In genomic region chr1:216222302-216222701, GRCh38 we compare ENCODE assay signal across 18 cellular contexts.
A peak's percentile ranks its signal among the peaks of the same experiment; 100 is the strongest.
DNase-seq lines count a peak whose midpoint lies in the region; ATAC-seq and TF ChIP-seq lines count a peak whose summit lies in the region.
"Had no signal": no experiment of that assay in that cellular context is flagged by ENCODE, and none has a peak within 500 bp of the region (broad histone marks: within the 10 kb centered on the region; RNA-seq: fewer than 3 reads in every experiment).

No MANE protein-coding gene starts in this region.

- WGBS in mesendoderm (ENCODE audit: extremely low coverage, insufficient coverage, low lambda C conversion rate) = no CpG with 5 or more reads among the region's 3 CpGs
- WGBS in SK-N-SH (ENCODE audit: low lambda C conversion rate) = 89% methylated on average over 3 of the region's 3 CpGs

- CTCF ChIA-PET in SK-N-SH (lab: Yijun Ruan, JAX) = interaction anchor here (0.6 to 2.7 kb wide), 26 partner anchors 9 to 520 kb away, joined by 3 to 18 read pairs (median 6); partner anchors contain the start of gene ESRRG

- no peaks in the 10 kb centered on the region for H3K36me3 ChIP-seq in mesendoderm (ENCODE audit: control insufficient read depth, insufficient read depth, low read length)
- H3K36me3 ChIP-seq in SK-N-SH (replicated peaks in 1 of 2; ENCODE audit: control insufficient read depth in 1 of 2, insufficient read depth in 2 of 2, low read length in 1 of 2) = no peaks in the 10 kb centered on the region

- intact Hi-C loops in left colon (cut with DNase I, micrococcal nuclease) = no loop called here

- no peaks in the 10 kb centered on the region for H3K9me3 ChIP-seq in SK-N-SH

- TF ChIP-seq EP300 in SK-N-SH (IDR thresholded peaks at IDR 0.05; ENCODE audit: borderline replicate concordance in 1 of 2, low read depth in 1 of 2, low read length in 1 of 2) = no peak

- H3K4me2 ChIP-seq in mesendoderm (ENCODE audit: low read length) (no peak overlapping the region), SK-N-SH (no peak overlapping the region)
- H3K4me2 ChIP-seq: GM23338 had no signal

- H3K18ac ChIP-seq in mesendoderm (ENCODE audit: low read length) = no peak overlapping the region

- no peaks in the 10 kb centered on the region for H3K9me2 ChIP-seq in SK-N-SH

- H2BK120ac ChIP-seq in mesendoderm (ENCODE audit: low read depth, low read length) = no peak overlapping the region

- H2BK15ac ChIP-seq in mesendoderm (replicated peaks; ENCODE audit: low read depth) = no peak overlapping the region

- POLR2A ChIA-PET in SK-N-SH (lab: Yijun Ruan, JAX) = no interaction called here

- no peak overlapping the region for H4K8ac ChIP-seq in mesendoderm (ENCODE audit: low read depth, low read length)

- no peaks in the 10 kb centered on the region for H4K20me1 ChIP-seq in SK-N-SH (ENCODE audit: insufficient read depth)

- TF ChIP-seq CTCF in 22Rv1 (IDR thresholded peaks at IDR 0.05) (no peak), HFF-Myc (IDR thresholded peaks at IDR 0.05; ENCODE audit: low read depth, low read length, missing control alignments) (no peak), SK-N-SH (IDR thresholded peaks at IDR 0.05) (no peak)

- no peaks in the 10 kb centered on the region for H3F3A ChIP-seq in SK-N-SH (replicated peaks; ENCODE audit: insufficient read depth)

- H4K5ac ChIP-seq in mesendoderm (ENCODE audit: low read length) = no peak overlapping the region

- H2BK5ac ChIP-seq in mesendoderm (ENCODE audit: low read length) = no peak overlapping the region

- H3K79me2 ChIP-seq in mesendoderm (ENCODE audit: control insufficient read depth, insufficient read depth, low read length) (no peaks in the 10 kb centered on the region), SK-N-SH (ENCODE audit: insufficient read depth) (no peaks in the 10 kb centered on the region)

- H3K27me3 ChIP-seq in mesendoderm (ENCODE audit: insufficient read depth, low read length, poor library complexity) = no peaks in the 10 kb centered on the region
- no peaks in the 10 kb centered on the region for H3K27me3 ChIP-seq in SK-N-SH (ENCODE audit: insufficient read depth)

- H3K9ac ChIP-seq in mesendoderm (ENCODE audit: low read length) (no peak overlapping the region), SK-N-SH (no peak overlapping the region)

- H3K4ac ChIP-seq in mesendoderm (ENCODE audit: low read depth, low read length) = no peak overlapping the region

- no peaks in the 10 kb centered on the region for H3K79me1 ChIP-seq in mesendoderm (ENCODE audit: low read length)

- no peak overlapping the region for H3K56ac ChIP-seq in mesendoderm (ENCODE audit: low read length)

- TF ChIP-seq RAD21 in SK-N-SH (IDR thresholded peaks at IDR 0.05; ENCODE audit: low read length) = no peak

- H3K27ac ChIP-seq in 22Rv1 (peak overlapping the region; percentile 73), mesendoderm (ENCODE audit: low read depth, low read length) (no peak overlapping the region), SK-N-SH (ENCODE audit: low read depth in 2 of 2, low read length in 1 of 2) (no peak overlapping the region)
- H3K27ac ChIP-seq: HL-60 had no signal

- peak; percentile 42 for DNase-seq in HFF-Myc (ENCODE audit: extremely low read depth, low read depth)
- DNase-seq in NCI-H82 treated with DMSO at 0.1 percent for 48 hours (lab: John Stamatoyannopoulos, UW; ENCODE audit: unreplicated experiment) = peak; percentile 70
- DNase-seq in mesendoderm = peak; percentile 28
- DNase-seq in left colon = no peak
- DNase-seq in DMS53 (lab: John Stamatoyannopoulos, UW) = no peak
- DNase-seq in SK-N-SH = no peak
- DNase-seq: 8988T, COR-L47, Kasumi-1, NCI-H1105, NCI-H1694, NCI-H2081 treated with DMSO at 0.1 percent for 48 hours, OCI-M1, Right ventricle myocardium superior had no signal

- no peak overlapping the region for H3K23ac ChIP-seq in mesendoderm (ENCODE audit: low read length)

- no peak overlapping the region for H2AK5ac ChIP-seq in mesendoderm (ENCODE audit: low read length)

- H2AFZ ChIP-seq in SK-N-SH (ENCODE audit: low read depth) = no peak overlapping the region
- H2AFZ ChIP-seq: GM23338 had no signal

- ATAC-seq in left colon (no peak), HG02884 (IDR thresholded peaks at IDR 0.05; ENCODE audit: unreplicated experiment) (no peak)
- ATAC-seq: GM23338 had no signal

- H3K4me3 ChIP-seq in HFF-Myc (replicated peaks; ENCODE audit: low read depth, low read length) (no peak overlapping the region), mesendoderm (ENCODE audit: low read length) (no peak overlapping the region), SK-N-SH (ENCODE audit: low read depth in 2 of 2, low read length in 1 of 2) (no peak overlapping the region)
- H3K4me3 ChIP-seq: GM23338 had no signal

- H3K4me1 ChIP-seq in mesendoderm (ENCODE audit: control insufficient read depth, low read depth, low read length) (peaks cover 3% of the 10 kb centered on the region), SK-N-SH (ENCODE audit: control insufficient read depth in 1 of 2, insufficient read depth in 2 of 2, low read depth in 1 of 2, low read length in 1 of 2) (peaks cover 0 to 16% of the 10 kb centered on the region in 2 experiments; a peak in 2 of 4 replicates)

TF ChIP-seq in SK-N-SH, 30 proteins besides CTCF, POLR2A, EP300 and RAD21:
- TF ChIP-seq GATA2 (CRISPR knock-in tag; IDR thresholded peaks at IDR 0.05) = no peak
- no peak for TF ChIP-seq MAX (IDR thresholded peaks at IDR 0.05; ENCODE audit: low read depth)
- no peak for TF ChIP-seq RCOR1 (IDR thresholded peaks at IDR 0.05; ENCODE audit: low read length)
- TF ChIP-seq TEAD4 (IDR thresholded peaks at IDR 0.05; ENCODE audit: borderline replicate concordance, insufficient read depth) = no peak
- no peak for TF ChIP-seq FOSL2 (IDR thresholded peaks at IDR 0.05; ENCODE audit: borderline replicate concordance, low read depth)
- TF ChIP-seq FOXJ3 (CRISPR knock-in tag; IDR thresholded peaks at IDR 0.05) = no peak
- no peak for TF ChIP-seq POLR2AphosphoS5 (IDR thresholded peaks at IDR 0.05; ENCODE audit: low read depth, low read length)
- TF ChIP-seq YY1 (IDR thresholded peaks at IDR 0.05; ENCODE audit: low read depth) = no peak
- TF ChIP-seq NFIC (IDR thresholded peaks at IDR 0.05; ENCODE audit: borderline replicate concordance) = no peak
- no peak for TF ChIP-seq RXRA (IDR thresholded peaks at IDR 0.05; ENCODE audit: borderline replicate concordance, low read depth)
- no peak for TF ChIP-seq USF2 (IDR thresholded peaks at IDR 0.05; ENCODE audit: borderline replicate concordance, low read depth, low read length)
- TF ChIP-seq NRF1 (IDR thresholded peaks at IDR 0.05; ENCODE audit: low read depth, low read length) = no peak

Comparison
In these comparisons a context has a peak if more than half of its experiments do, and no peak if none do; other contexts are left out.
1. DNase-seq: peak in HFF-Myc (single experiment), NCI-H82 treated with DMSO at 0.1 percent for 48 hours (single experiment) and mesendoderm (single experiment); none in left colon (0 of 2), DMS53 (single experiment) and SK-N-SH (single experiment).